17 cellular contexts compared by ENCODE assay signal in genomic region chr13:30638301-30638700, GRCh38. TPM values are rescaled to one million over a fixed set of nuclear protein-coding genes. Genes with fewer than 3 reads are reported as not detected.
DNase-seq lines count a peak whose midpoint lies in the region; ATAC-seq and TF ChIP-seq lines count a peak whose summit lies in the region.
"Had no signal": no experiment of that assay in that cellular context is flagged by ENCODE, and none has a peak within 500 bp of the region (broad histone marks: within the 10 kb centered on the region; RNA-seq: fewer than 3 reads in every experiment).

No MANE protein-coding gene starts in this region.

- H3K9me3 ChIP-seq in IMR-90 (ENCODE audit: control insufficient read depth, insufficient read depth, low read length): no peaks in the 10 kb centered on the region
- H3K9me3 ChIP-seq in T-helper 17 cell (ENCODE audit: control insufficient read depth, low read length, poor library complexity, severe bottlenecking): no peaks in the 10 kb centered on the region
- H3K9me3 ChIP-seq in subcutaneous abdominal adipose tissue (ENCODE audit: control insufficient read depth in 5 of 5, low read length in 5 of 5): no peaks in the 10 kb centered on the region
- H3K9me3 ChIP-seq: BE2C had no signal

- no peak overlapping the region for H2AK5ac ChIP-seq in IMR-90 (ENCODE audit: low read depth, low read length)

- CTCF ChIA-PET in IMR-90 (lab: Yijun Ruan, JAX): no interaction called here

- H3K9ac ChIP-seq in IMR-90 (ENCODE audit: low read depth, low read length): no peak overlapping the region
- no peak overlapping the region for H3K9ac ChIP-seq in subcutaneous abdominal adipose tissue (ENCODE audit: low read length in 5 of 5)

- no CpG with 5 or more reads among the region's 4 CpGs for WGBS in IMR-90 (ENCODE audit: extremely low coverage in 2 of 2, insufficient read length in 1 of 2), 2 experiments

- H3K4me3 ChIP-seq in IMR-90 (ENCODE audit: insufficient read depth, low read depth, low read length) (no peak overlapping the region), subcutaneous abdominal adipose tissue (ENCODE audit: low read depth in 1 of 5, low read length in 5 of 5) (no peak overlapping the region)
- H3K4me3 ChIP-seq: GM12878 had no signal

- no peak overlapping the region for H3K56ac ChIP-seq in IMR-90 (ENCODE audit: extremely low read depth, insufficient read depth, low read length)

- in situ Hi-C loops in IMR-90 (cut with MboI; ENCODE audit: low sequenced_read_pairs): loop anchor here (25.0 kb wide), 1 partner anchor 399 kb away; no protein-coding TSS in a partner anchor

- no peak for TF ChIP-seq RAD21 in IMR-90 (IDR thresholded peaks at IDR 0.05; ENCODE audit: low read length)

- BruUV-seq in IMR-90 (replicated peaks; lab: Mats Ljungman, UMichigan): no TSS peak

- TF ChIP-seq CTCF in IMR-90 (conservative IDR thresholded peaks at IDR 0.05; ENCODE audit: low read depth, low read length): no peak
- no peak for TF ChIP-seq CTCF in glutamatergic neuron (IDR thresholded peaks at IDR 0.05; ENCODE audit: partially characterized antibody, unreplicated experiment)

- peaks cover 17% of the 10 kb centered on the region for H4K20me1 ChIP-seq in IMR-90 (ENCODE audit: insufficient read depth, low read length)

- no peak overlapping the region for H3K4ac ChIP-seq in IMR-90 (ENCODE audit: low read depth, low read length)

- intact Hi-C loops in IMR-90 (cut with micrococcal nuclease): no loop called here

- H3K36me3 Mint-ChIP-seq in T-helper 17 cell (ENCODE audit: low read depth) (peaks cover 10% of the 10 kb centered on the region), glutamatergic neuron (ENCODE audit: unreplicated experiment) (peaks cover 9% of the 10 kb centered on the region)

- H3K36me3 ChIP-seq in IMR-90 (ENCODE audit: control insufficient read depth, insufficient read depth, low read length) (peaks cover 22% of the 10 kb centered on the region), subcutaneous abdominal adipose tissue (ENCODE audit: control insufficient read depth in 5 of 5, insufficient read depth in 5 of 5, low read length in 5 of 5) (peaks cover 13 to 30% (median 20%) of the 10 kb centered on the region in 5 donors)

- H4K8ac ChIP-seq in IMR-90 (ENCODE audit: low read depth in 2 of 2, low read length in 2 of 2): no peak overlapping the region

- H3K79me1 ChIP-seq in IMR-90 (ENCODE audit: low read depth in 1 of 2, low read length in 2 of 2): peaks cover 38 to 51% of the 10 kb centered on the region in 2 experiments

- H3K27ac ChIP-seq in IMR-90 (ENCODE audit: insufficient read depth, low read length): no peak overlapping the region
- H3K27ac ChIP-seq in subcutaneous abdominal adipose tissue (ENCODE audit: low read depth, low read length): peak overlapping the region; percentile 9

- H2AFZ ChIP-seq in IMR-90 (replicated peaks; ENCODE audit: low read length, poor library complexity): no peak overlapping the region

- H4K91ac ChIP-seq in IMR-90 (ENCODE audit: insufficient read depth, low read depth, low read length): no peak overlapping the region

- H3K27me3 Mint-ChIP-seq in T-helper 17 cell (no peaks in the 10 kb centered on the region), glutamatergic neuron (ENCODE audit: unreplicated experiment) (no peaks in the 10 kb centered on the region)
- H3K27me3 Mint-ChIP-seq: CD4-positive, CD25-positive, alpha-beta regulatory T cell had no signal

- no peak for TF ChIP-seq POLR2A in IMR-90 (IDR thresholded peaks at IDR 0.05; ENCODE audit: low read depth, low read length)

- H3K27ac Mint-ChIP-seq in T-helper 17 cell (peak overlapping the region; percentile 19), glutamatergic neuron (ENCODE audit: unreplicated experiment) (peak overlapping the region; percentile 19)
- H3K27ac Mint-ChIP-seq: CD4-positive, CD25-positive, alpha-beta regulatory T cell; H9 had no signal

- H3K4me3 Mint-ChIP-seq in T-helper 17 cell (no peak overlapping the region), glutamatergic neuron (ENCODE audit: unreplicated experiment) (peak overlapping the region; percentile 11)
- H3K4me3 Mint-ChIP-seq: CD4-positive, CD25-positive, alpha-beta regulatory T cell; H9 had no signal

- H3K27me3 ChIP-seq in IMR-90 (ENCODE audit: control insufficient read depth, insufficient read depth, low read length) (no peaks in the 10 kb centered on the region), subcutaneous abdominal adipose tissue (ENCODE audit: control insufficient read depth in 5 of 5, insufficient read depth in 4 of 5, low read length in 5 of 5) (no peaks in the 10 kb centered on the region)
- H3K27me3 ChIP-seq: BE2C had no signal

- H3K14ac ChIP-seq in IMR-90 (replicated peaks; ENCODE audit: low read depth, low read length): no peak overlapping the region

- H3K9me3 Mint-ChIP-seq in glutamatergic neuron (ENCODE audit: unreplicated experiment): peaks cover 2% of the 10 kb centered on the region
- H3K9me3 Mint-ChIP-seq: H9 had no signal

- H3K4me1 ChIP-seq in IMR-90 (ENCODE audit: control insufficient read depth, insufficient read depth, low read length) (no peaks in the 10 kb centered on the region; the same call in 1 of the 2 replicates), subcutaneous abdominal adipose tissue (ENCODE audit: control insufficient read depth in 5 of 5, insufficient read depth in 5 of 5, low read length in 5 of 5) (peaks cover 3 to 34% (median 16%) of the 10 kb centered on the region in 5 donors)
- H3K4me1 ChIP-seq: BE2C had no signal

- H2BK15ac ChIP-seq in IMR-90 (ENCODE audit: low read depth, low read length): no peak overlapping the region

- H2BK120ac ChIP-seq in IMR-90 (ENCODE audit: low read depth, low read length): no peak overlapping the region

- DNase-seq in IMR-90: no peak
- no peak for DNase-seq in T-helper 17 cell
- DNase-seq in glutamatergic neuron: no peak
- DNase-seq in NCI-H187 treated with DMSO at 0.1 percent for 48 hours (lab: John Stamatoyannopoulos, UW): no peak
- DNase-seq in activated T-cell treated with anti-CD3 and anti-CD28 coated beads, Interleukin-2, amount 50 U/mL, for 1 hour: no peak
- DNase-seq: ACHN; BE2C; C1 segment of cervical spinal cord; CD4-positive, CD25-positive, alpha-beta regulatory T cell; DMS153; DMS79 treated with DMSO at 0.1 percent for 48 hours; GF-D8; H9; KG1 had no signal

- POLR2A ChIA-PET in IMR-90 (lab: Charles Lee; ENCODE audit: unreplicated experiment): interaction anchor here (0.6 kb wide), 1 partner anchor 65 kb away, joined by 4 read pairs; no protein-coding TSS in a partner anchor

- H2BK5ac ChIP-seq in IMR-90 (ENCODE audit: low read depth, low read length, poor library complexity, severe bottlenecking): no peak overlapping the region

- H3K4me2 ChIP-seq in IMR-90 (ENCODE audit: low read depth, low read length): no peak overlapping the region

- H3K23ac ChIP-seq in IMR-90 (ENCODE audit: low read depth, low read length): 0 out of 2 replicates have a peak overlapping the region, but pooled peaks have one; percentile 59

- no peak for ATAC-seq in IMR-90 (ENCODE audit: low read depth)
- ATAC-seq in T-helper 17 cell: no peak
- no peak for ATAC-seq in HG02852 (IDR thresholded peaks at IDR 0.05; ENCODE audit: unreplicated experiment)
- ATAC-seq: GM12878 had no signal

- peaks cover 29% of the 10 kb centered on the region for H3K4me1 Mint-ChIP-seq in T-helper 17 cell
- peaks cover 30% of the 10 kb centered on the region for H3K4me1 Mint-ChIP-seq in glutamatergic neuron (ENCODE audit: low read depth, unreplicated experiment)
- H3K4me1 Mint-ChIP-seq: H9 had no signal

- H3K18ac ChIP-seq in IMR-90 (ENCODE audit: low read depth, low read length): no peak overlapping the region

- H3K9me1 ChIP-seq in IMR-90 (ENCODE audit: insufficient read depth, low read length): peaks cover 11% of the 10 kb centered on the region; the same call in 1 of the 2 replicates

- no peak overlapping the region for H4K5ac ChIP-seq in IMR-90 (ENCODE audit: low read depth, low read length)

- dilution Hi-C loops in IMR-90 (cut with HindIII; ENCODE audit: low sequenced_read_pairs, unreplicated experiment): no loop called here

- H2BK20ac ChIP-seq in IMR-90 (ENCODE audit: low read depth, low read length): no peak overlapping the region

- no peak overlapping the region for H2AK9ac ChIP-seq in IMR-90 (replicated peaks; ENCODE audit: low read depth, low read length, poor library complexity)

TF ChIP-seq in IMR-90, 13 proteins besides CTCF, POLR2A, EP300 and RAD21:
- TF ChIP-seq MAFK (IDR thresholded peaks at IDR 0.05; ENCODE audit: low read depth, low read length): no peak
- TF ChIP-seq RCOR1 (IDR thresholded peaks at IDR 0.05; ENCODE audit: insufficient replicate concordance, low read length): no peak
- TF ChIP-seq NFE2L2 (IDR thresholded peaks at IDR 0.05; ENCODE audit: low read depth, low read length): no peak
- no peak for TF ChIP-seq MXI1 (IDR thresholded peaks at IDR 0.05; ENCODE audit: borderline replicate concordance, low read depth, low read length)
- TF ChIP-seq CHD1 (IDR thresholded peaks at IDR 0.05; ENCODE audit: low read depth, low read length): no peak
- TF ChIP-seq FOS (IDR thresholded peaks at IDR 0.05; ENCODE audit: low read depth, low read length): no peak
- no peak for TF ChIP-seq ELK1 (IDR thresholded peaks at IDR 0.05; ENCODE audit: borderline replicate concordance, low read depth, low read length)
- no peak for TF ChIP-seq SMC3 (IDR thresholded peaks at IDR 0.05; ENCODE audit: low read depth, low read length)
- no peak for TF ChIP-seq MAZ (IDR thresholded peaks at IDR 0.05; ENCODE audit: borderline replicate concordance, low read depth, low read length)
- TF ChIP-seq BHLHE40 (IDR thresholded peaks at IDR 0.05; ENCODE audit: low read depth, low read length): no peak
- no peak for TF ChIP-seq RFX5 (IDR thresholded peaks at IDR 0.05; ENCODE audit: low read depth, low read length)

RNA-seq across cellular contexts. Expression of gene USPL1, which starts 20.6 kb away (rescaled TPM):
- total RNA-seq in IMR-90 (2012; rRNA removed) (15.4 and 22.5 TPM in 2 replicates), T-helper 17 cell (10 to 100 TPM; 31.8 to 32.4 TPM), glutamatergic neuron (ENCODE audit: unreplicated experiment) (101 TPM)
- polyA plus RNA-seq in IMR-90 (2012; rRNA removed): 8.3 and 12.1 TPM in 2 replicates
- polyA plus RNA-seq in IMR-90 (2012; cell fraction: cytosol; rRNA removed): 1.6 and 2.3 TPM in 2 replicates
- polyA plus RNA-seq in IMR-90 (2012; cell fraction: nucleus; rRNA removed; ENCODE audit: low replicate concordance): 5.0 and 36.2 TPM in 2 replicates
